ENCODE assay signal across 8 cellular contexts in the genomic region with DNA sequence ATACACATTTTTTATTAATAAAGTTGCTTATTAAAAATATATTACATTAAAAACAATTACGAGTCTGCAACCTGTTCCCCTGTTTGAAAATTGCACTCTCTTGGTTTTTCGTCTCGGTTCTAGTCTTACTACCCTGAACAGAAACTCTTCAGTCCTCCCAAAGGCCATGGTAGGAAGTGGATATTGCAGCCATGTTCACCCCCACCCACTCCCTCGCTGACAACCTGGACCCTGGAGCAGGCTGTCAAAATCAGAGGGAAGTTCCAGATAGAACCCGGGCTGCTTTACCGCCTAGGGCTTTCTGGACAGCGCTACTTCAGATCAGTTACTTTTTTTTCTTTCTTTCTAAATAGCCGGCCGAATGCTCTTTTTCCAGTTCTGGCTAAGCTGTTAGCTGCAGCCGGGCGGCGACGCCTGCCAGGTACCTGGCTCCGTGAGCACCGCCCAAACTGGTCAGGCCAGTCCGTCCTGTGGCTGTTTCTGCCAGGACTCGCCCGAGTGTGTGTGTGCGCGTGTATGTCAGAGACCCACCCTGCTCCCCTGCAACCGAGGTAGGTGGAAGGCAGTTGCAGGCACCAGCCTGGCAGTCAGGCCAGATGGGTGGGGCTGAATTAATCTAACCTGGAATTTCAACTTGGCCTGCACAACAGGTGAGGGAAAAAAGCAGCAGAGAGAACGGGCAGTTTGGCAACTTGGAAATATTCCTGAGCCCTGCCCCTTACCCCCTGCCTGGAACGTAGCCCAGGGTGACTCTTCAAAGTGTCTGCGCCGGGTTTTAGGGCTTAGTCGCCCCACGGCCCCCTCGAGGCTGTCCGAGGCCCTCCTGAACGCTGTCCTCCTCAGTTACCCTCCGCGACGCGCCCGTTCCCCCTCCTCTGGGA. TPM values are rescaled to one million over a fixed set of nuclear protein-coding genes. Genes with fewer than 3 reads are reported as not detected.
A peak's percentile ranks its signal among the peaks of the same experiment; 100 is the strongest.
DNase-seq lines count a peak whose midpoint lies in the region; ATAC-seq and TF ChIP-seq lines count a peak whose summit lies in the region.

No MANE protein-coding gene starts in this region.

- H3K9me3 ChIP-seq in SJCRH30 (replicated peaks) = no peaks in the 10 kb centered on the region
- no peaks in the 10 kb centered on the region for H3K9me3 ChIP-seq in neutrophil

- no peak for TF ChIP-seq CTCF in neutrophil (IDR thresholded peaks at IDR 0.05)

- peak overlapping the region; percentile 34; the same call in 1 of the 2 replicates for H3K27ac ChIP-seq in SJCRH30
- peak overlapping the region; percentile 97 for H3K27ac ChIP-seq in neutrophil

- ATAC-seq in HG03135 (IDR thresholded peaks at IDR 0.05; ENCODE audit: unreplicated experiment) (peak; percentile 1), esophagus mucosa (peak; percentile 90), HG03571 (IDR thresholded peaks at IDR 0.05; ENCODE audit: unreplicated experiment) (no peak), GM21576 (IDR thresholded peaks at IDR 0.05; ENCODE audit: unreplicated experiment) (no peak)

- peaks cover 18% of the 10 kb centered on the region for H3K4me1 ChIP-seq in SJCRH30
- H3K4me1 ChIP-seq in neutrophil (ENCODE audit: control insufficient read depth in 1 of 2, insufficient read depth in 1 of 2, low read depth in 1 of 2, low read length in 1 of 2) = peaks cover 87 to 88% of the 10 kb centered on the region in 2 experiments

- peak; percentile 34 for DNase-seq in CMK (ENCODE audit: low read depth)
- peak; percentile 40 to 49 for DNase-seq in SJCRH30
- no peak for DNase-seq in posterior vena cava (ENCODE audit: low spot score)

- peak overlapping the region; percentile 77 for H3K4me3 ChIP-seq in SJCRH30
- peak overlapping the region; percentile 70 to 73 for H3K4me3 ChIP-seq in neutrophil (ENCODE audit: low read depth in 1 of 2, low read length in 1 of 2)

- peaks cover 17% of the 10 kb centered on the region for H3K36me3 ChIP-seq in SJCRH30
- H3K36me3 ChIP-seq in neutrophil = peaks cover 12% of the 10 kb centered on the region

- intact Hi-C loops in posterior vena cava (cut with DNase I) = no loop called here

- H3K27me3 ChIP-seq in SJCRH30 = no peaks in the 10 kb centered on the region; the same call in 1 of the 2 replicates
- no peaks in the 10 kb centered on the region for H3K27me3 ChIP-seq in neutrophil

RNA-seq across cellular contexts. Expression of gene TET3, which starts 1.1 kb away (rescaled TPM):
- total RNA-seq in SJCRH30 (2014; rRNA removed; shearing (Covaris generic)) = 13.6 and 16.3 TPM in 2 replicates
- 18.8 TPM for total RNA-seq in esophagus mucosa
- 1 to 10 TPM; 6.6 to 8.5 TPM for total RNA-seq in posterior vena cava

RNA-seq across cellular contexts. Expression of gene DGUOK, which starts 56.9 kb away (rescaled TPM):
- 100 and 105 TPM in 2 replicates for total RNA-seq in SJCRH30 (2014; rRNA removed; shearing (Covaris generic))
- total RNA-seq in esophagus mucosa (38.3 TPM), posterior vena cava (10 to 100 TPM; 36.1 to 41.9 TPM)

Comparison
In these comparisons a context has a peak if more than half of its experiments do, and no peak if none do; other contexts are left out.
1. ATAC-seq: peak in HG03135 (single experiment) and esophagus mucosa (single experiment); none in HG03571 (single experiment) and GM21576 (single experiment).